In genomic region chrX:479273-479981, GRCh38 we compare ENCODE assay signal across 19 cellular contexts.
"Had no signal": no experiment of that assay in that cellular context is flagged by ENCODE, and none has a peak within 500 bp of the region (broad histone marks: within the 10 kb centered on the region; RNA-seq: fewer than 3 reads in every experiment).

No MANE protein-coding gene starts in this region.

- H3K36me3 Mint-ChIP-seq: activated naive CD8-positive, alpha-beta T cell treated with anti-CD3 and anti-CD28 coated beads, Interleukin-2, amount 10 ng/mL, durations not matched to agents 7 days and 5 days; brain; naive thymus-derived CD8-positive, alpha-beta T cell; neural progenitor cell; type B pancreatic cell had no signal

- H3K9me3 Mint-ChIP-seq: activated T-cell treated with anti-CD3 and anti-CD28 coated beads, Interleukin-2, amount 50 U/mL, for 4 hours; stimulated activated naive CD8-positive, alpha-beta T cell treated with anti-CD3 and anti-CD28 coated beads, Interleukin-15, Interleukin-2, amounts not matched to agents 100 ng/mL and 50 ng/mL, for 24 hours had no signal

- H3K4me3 Mint-ChIP-seq: activated naive CD8-positive, alpha-beta T cell treated with anti-CD3 and anti-CD28 coated beads, Interleukin-2, amount 10 ng/mL, durations not matched to agents 7 days and 5 days; activated T-cell treated with anti-CD3 and anti-CD28 coated beads, Interleukin-2, amount 50 U/mL, for 4 hours; brain; naive thymus-derived CD8-positive, alpha-beta T cell; neural progenitor cell; stimulated activated naive CD8-positive, alpha-beta T cell treated with anti-CD3 and anti-CD28 coated beads, Interleukin-15, Interleukin-2, amounts not matched to agents 100 ng/mL and 50 ng/mL, for 24 hours; type B pancreatic cell had no signal

- DNase-seq: activated CD4-positive, CD25-positive, alpha-beta regulatory T cell treated with anti-CD3 and anti-CD28 coated beads, Interleukin-2, amount 50 U/mL, for 72 hours; activated naive CD8-positive, alpha-beta T cell treated with anti-CD3 and anti-CD28 coated beads, Interleukin-2, amount 10 ng/mL, durations not matched to agents 7 days and 5 days; activated T-cell treated with anti-CD3 and anti-CD28 coated beads, Interleukin-2, amount 50 U/mL, for 4 hours; dorsolateral prefrontal cortex; effector memory CD4-positive, alpha-beta T cell; kidney glomerular epithelial cell; left lung; lower lobe of right lung; mesenchymal stem cell; occipital lobe; stimulated activated CD4-positive, alpha-beta T cell treated with anti-CD3 and anti-CD28 coated beads, Interleukin-4, amount 100 ng/mL, for 1 hour; substantia nigra; uterus had no signal

- H3K4me1 Mint-ChIP-seq: activated naive CD8-positive, alpha-beta T cell treated with anti-CD3 and anti-CD28 coated beads, Interleukin-2, amount 10 ng/mL, durations not matched to agents 7 days and 5 days; brain; naive thymus-derived CD8-positive, alpha-beta T cell had no signal

- H3K27ac Mint-ChIP-seq: activated naive CD8-positive, alpha-beta T cell treated with anti-CD3 and anti-CD28 coated beads, Interleukin-2, amount 10 ng/mL, durations not matched to agents 7 days and 5 days; activated T-helper 2 cell treated with anti-CD3 and anti-CD28 coated beads, Interferon-gamma antibody, Interleukin-2, Interleukin-4, amounts not matched to agents 10 μg/mL and 5 μg/mL and 100 μg/mL, durations not matched to agents 14 hours and 24 hours and 36 hours; brain; naive thymus-derived CD8-positive, alpha-beta T cell; neural progenitor cell; stimulated activated naive CD8-positive, alpha-beta T cell treated with anti-CD3 and anti-CD28 coated beads, Interleukin-15, Interleukin-2, amounts not matched to agents 100 ng/mL and 50 ng/mL, for 24 hours; type B pancreatic cell had no signal

- H3K27me3 Mint-ChIP-seq: activated naive CD8-positive, alpha-beta T cell treated with anti-CD3 and anti-CD28 coated beads, Interleukin-2, amount 10 ng/mL, durations not matched to agents 7 days and 5 days; stimulated activated naive CD8-positive, alpha-beta T cell treated with anti-CD3 and anti-CD28 coated beads, Interleukin-15, Interleukin-2, amounts not matched to agents 100 ng/mL and 50 ng/mL, for 24 hours had no signal

- ATAC-seq: activated T-cell treated with anti-CD3 and anti-CD28 coated beads, Interleukin-2, amount 50 U/mL, for 4 hours; left lung; lower lobe of right lung; naive thymus-derived CD8-positive, alpha-beta T cell had no signal
